In genomic region chr4:108884596-108884995, GRCh38 we compare ENCODE assay signal across 15 cellular contexts.
"Had no signal": no experiment of that assay in that cellular context is flagged by ENCODE, and none has a peak within 500 bp of the region (broad histone marks: within the 10 kb centered on the region; RNA-seq: fewer than 3 reads in every experiment).

No MANE protein-coding gene starts in this region.

- H3K9me3 ChIP-seq: ascending aorta, colonic mucosa, gastroesophageal sphincter had no signal

- H3K27me3 ChIP-seq: ascending aorta, colonic mucosa, gastroesophageal sphincter, hepatocyte had no signal

- DNase-seq: activated CD4-positive, alpha-beta T cell treated with anti-CD3 and anti-CD28 coated beads, Interleukin-2, amount 50 U/mL, for 4 hours; activated CD4-positive, CD25-positive, alpha-beta regulatory T cell treated with anti-CD3 and anti-CD28 coated beads, Interleukin-2, amount 50 U/mL, for 72 hours; activated effector memory CD4-positive, alpha-beta T cell treated with anti-CD3 and anti-CD28 coated beads, Interleukin-2, amount 50 U/mL, for 16 hours; activated naive CD8-positive, alpha-beta T cell treated with anti-CD3 and anti-CD28 coated beads for 36 hours; activated T-cell treated with anti-CD3 and anti-CD28 coated beads, Interleukin-2, amount 50 U/mL, for 24 hours; colonic mucosa; effector CD8-positive, alpha-beta T cell; midbrain; naive thymus-derived CD4-positive, alpha-beta T cell; stimulated activated CD4-positive, alpha-beta T cell treated with anti-CD3 and anti-CD28 coated beads, Interleukin-2, amount 100 ng/mL, for 48 hours; stimulated activated naive CD4-positive, alpha-beta T cell treated with Interleukin-2 at 50 U/mL for 16 hours had no signal

- H3K4me2 ChIP-seq: hepatocyte had no signal

- H2AFZ ChIP-seq: hepatocyte had no signal

- H3K36me3 ChIP-seq: ascending aorta, colonic mucosa, gastroesophageal sphincter had no signal

- H3K27ac ChIP-seq: ascending aorta, colonic mucosa, gastroesophageal sphincter, hepatocyte had no signal

- ATAC-seq: gastroesophageal sphincter; naive thymus-derived CD4-positive, alpha-beta T cell; sciatic nerve had no signal

- H3K4me3 ChIP-seq: ascending aorta, colonic mucosa, gastroesophageal sphincter, hepatocyte had no signal

- H3K4me1 ChIP-seq: ascending aorta, colonic mucosa, gastroesophageal sphincter had no signal

- H3K79me2 ChIP-seq: hepatocyte had no signal
